9 cellular contexts compared by ENCODE assay signal in genomic region chr21:36699026-36699545, GRCh38. TPM values are rescaled to one million over a fixed set of nuclear protein-coding genes. Genes with fewer than 3 reads are reported as not detected.
DNase-seq lines count a peak whose midpoint lies in the region; ATAC-seq and TF ChIP-seq lines count a peak whose summit lies in the region.
"Had no signal": no experiment of that assay in that cellular context is flagged by ENCODE, and none has a peak within 500 bp of the region (broad histone marks: within the 10 kb centered on the region; RNA-seq: fewer than 3 reads in every experiment).

Gene SIM2, plus strand, starts transcription at chr21:36699115. Its CDS starts 632 bp downstream, at chr21:36699747.

- no peak within 1 kb of the TSS; the same call in 1 of the 2 replicates for H3K4me2 ChIP-seq in MM.1S (ENCODE audit: low read depth, low read length)
- H3K4me2 ChIP-seq: KMS-11 had no signal

- DNase-seq in D341Med (ENCODE audit: low spot score), result peak; percentile 72
- DNase-seq in KBM-7, result peak; percentile 33
- peak; percentile 58 for DNase-seq in astrocyte of the hippocampus (ENCODE audit: low read depth, low spot score)
- no peak for DNase-seq in memory B cell (ENCODE audit: low spot score in 2 of 2)
- DNase-seq in KG1 (lab: John Stamatoyannopoulos, UW), result no peak
- no peak for DNase-seq in MM.1S
- no peak for DNase-seq in immature natural killer cell
- DNase-seq in COLO829 (ENCODE audit: low spot score), result no peak

- no peaks in the 10 kb centered on the region for H3K9me3 Mint-ChIP-seq in memory B cell
- no peaks in the 10 kb centered on the region for H3K9me3 Mint-ChIP-seq in immature natural killer cell

- no peaks in the 10 kb centered on the region for H3K4me1 ChIP-seq in MM.1S (ENCODE audit: low read length)

- H4K20me1 ChIP-seq in MM.1S (ENCODE audit: insufficient read depth, low read length), result no peaks in the 10 kb centered on the region

- H3K4me3 ChIP-seq in MM.1S (ENCODE audit: low read length), result no peak within 1 kb of the TSS

- TF ChIP-seq CTCF in MM.1S (IDR thresholded peaks at IDR 0.05; ENCODE audit: low read length), result no peak

- H3K4me3 Mint-ChIP-seq in memory B cell (peak within 1 kb of the TSS; percentile 8), immature natural killer cell (no peak within 1 kb of the TSS)

- H3K27ac Mint-ChIP-seq in memory B cell (no peak within 1 kb of the TSS), immature natural killer cell (no peak within 1 kb of the TSS)

- no peaks in the 10 kb centered on the region for H3F3A ChIP-seq in MM.1S (ENCODE audit: insufficient read depth, low read length)

- H3K9me2 ChIP-seq in MM.1S (replicated peaks; ENCODE audit: insufficient read depth, low read length), result no peaks in the 10 kb centered on the region

- no peak within 1 kb of the TSS for H3K9ac ChIP-seq in MM.1S (ENCODE audit: low read length)
- H3K9ac ChIP-seq: KMS-11 had no signal

- H3K27me3 ChIP-seq in MM.1S (replicated peaks; ENCODE audit: insufficient read depth, low read length), result peaks cover 89% of the 10 kb centered on the region

- in situ Hi-C loops in KBM-7 (cut with MboI; ENCODE audit: low pct_unique_long_range_greater_than_20kb, low sequenced_read_pairs), result no loop called here

- no peaks in the 10 kb centered on the region for H3K36me3 ChIP-seq in MM.1S (replicated peaks; ENCODE audit: insufficient read depth, low read length)

- H3K36me3 Mint-ChIP-seq in memory B cell, result peaks cover 5% of the 10 kb centered on the region
- no peaks in the 10 kb centered on the region for H3K36me3 Mint-ChIP-seq in immature natural killer cell

- H3K27ac ChIP-seq in MM.1S (ENCODE audit: low read length), result no peak within 1 kb of the TSS
- H3K27ac ChIP-seq: KMS-11 had no signal

- H2AFZ ChIP-seq in MM.1S (ENCODE audit: low read length), result no peak within 1 kb of the TSS

- H3K79me2 ChIP-seq in MM.1S (ENCODE audit: low read length), result no peaks in the 10 kb centered on the region

- no peak for ATAC-seq in memory B cell (ENCODE audit: low read depth)

- peaks cover 8% of the 10 kb centered on the region for H3K4me1 Mint-ChIP-seq in memory B cell
- peaks cover 0 to 5% of the 10 kb centered on the region in 2 donors for H3K4me1 Mint-ChIP-seq in immature natural killer cell

- H3K9me3 ChIP-seq in MM.1S (replicated peaks; ENCODE audit: insufficient read depth, low read length), result no peaks in the 10 kb centered on the region

- peaks cover 34% of the 10 kb centered on the region for H3K27me3 Mint-ChIP-seq in memory B cell
- H3K27me3 Mint-ChIP-seq in immature natural killer cell (ENCODE audit: low read depth in 3 of 3), result peaks cover 28 to 46% (median 43%) of the 10 kb centered on the region in 3 donors

RNA-seq across cellular contexts. Expression of gene SIM2, which starts in this region (rescaled TPM):
- not detected for polyA plus RNA-seq in immature natural killer cell

Comparison
In these comparisons a context has a peak if more than half of its experiments do, and no peak if none do; other contexts are left out.
1. DNase-seq: peak in D341Med (single experiment), KBM-7 (single experiment) and astrocyte of the hippocampus (single experiment); none in memory B cell (0 of 2), KG1 (single experiment), MM.1S (single experiment), immature natural killer cell (0 of 3) and COLO829 (single experiment).